24 cellular contexts compared by ENCODE assay signal in genomic region chr21:43312011-43312410, GRCh38.
A peak's percentile ranks its signal among the peaks of the same experiment; 100 is the strongest.
DNase-seq lines count a peak whose midpoint lies in the region; ATAC-seq, FAIRE-seq and TF ChIP-seq lines count a peak whose summit lies in the region.
"Had no signal": no experiment of that assay in that cellular context is flagged by ENCODE, and none has a peak within 500 bp of the region (broad histone marks: within the 10 kb centered on the region; RNA-seq: fewer than 3 reads in every experiment).

No MANE protein-coding gene starts in this region.

- no peak overlapping the region for H3K9ac ChIP-seq in HepG2 (ENCODE audit: insufficient read depth, low read depth, low read length)
- H3K9ac ChIP-seq in keratinocyte (ENCODE audit: control insufficient read depth, extremely low read depth, insufficient read depth, low read length), result no peak overlapping the region

- H3K36me3 ChIP-seq in HepG2 (replicated peaks in 1 of 2; ENCODE audit: control insufficient read depth in 1 of 2, insufficient read depth in 2 of 2, low read length in 2 of 2) (no peaks in the 10 kb centered on the region), right lobe of liver (no peaks in the 10 kb centered on the region), keratinocyte (ENCODE audit: control insufficient read depth in 2 of 2, extremely low read depth in 1 of 2, insufficient read depth in 2 of 2, low read length in 2 of 2) (no peaks in the 10 kb centered on the region)
- H3K36me3 ChIP-seq: gastrocnemius medialis, thoracic aorta had no signal

- H3K4me3 Mint-ChIP-seq in type B pancreatic cell, result peak overlapping the region; percentile 34
- H3K4me3 Mint-ChIP-seq: activated CD4-positive, alpha-beta memory T cell treated with anti-CD3 and anti-CD28 coated beads, Interleukin-2, amount 10 ng/mL, durations not matched to agents 7 days and 5 days; activated T-cell treated with anti-CD3 and anti-CD28 coated beads, Interleukin-2, amount 50 U/mL, for 24 hours had no signal

- no peaks in the 10 kb centered on the region for H3K27me3 Mint-ChIP-seq in type B pancreatic cell

- POLR2A ChIA-PET in HepG2 (lab: Yijun Ruan, JAX), result interaction anchor here (0.6 to 4.0 kb wide), 6 partner anchors 9 to 101 kb away, joined by 3 to 39 read pairs (median 7); no protein-coding TSS in a partner anchor

- dilution Hi-C loops in keratinocyte (cut with MboI; ENCODE audit: extremely low pct_ligation_motif_present, low sequenced_read_pairs), result no loop called here

- in situ Hi-C loops in HepG2 (cut with HindIII; ENCODE audit: extremely low pct_ligation_motif_present, low pct_unique_long_range_greater_than_20kb), result no loop called here

- TF ChIP-seq EP300 in HepG2 (IDR thresholded peaks at IDR 0.05; ENCODE audit: low read depth in 2 of 2, low read length in 2 of 2) (no peak), HepG2 (CRISPR knock-in tag; IDR thresholded peaks at IDR 0.05; ENCODE audit: borderline replicate concordance) (no peak)

- TF ChIP-seq POLR2A in HepG2 (IDR thresholded peaks at IDR 0.05; ENCODE audit: insufficient read depth in 1 of 2, low read depth in 2 of 2, low read length in 2 of 2), result no peak
- no peak for TF ChIP-seq POLR2A in right lobe of liver (IDR thresholded peaks at IDR 0.05)

- H3K4me3 ChIP-seq in HepG2 (replicated peaks in 1 of 3; ENCODE audit: insufficient read depth in 1 of 3, low read depth in 2 of 3, low read length in 3 of 3), result 0 out of 6 replicates have a peak overlapping the region, but pooled peaks of 1 of the 3 experiments have one; percentile 13
- H3K4me3 ChIP-seq in right lobe of liver, result no peak overlapping the region
- H3K4me3 ChIP-seq in keratinocyte (ENCODE audit: control insufficient read depth in 2 of 3, extremely low read depth in 1 of 3, insufficient read depth in 2 of 3, low read depth in 1 of 3, low read length in 3 of 3), result no peak overlapping the region
- H3K4me3 ChIP-seq: gastrocnemius medialis, K562, thoracic aorta had no signal

- DNase-seq in HepG2 (ENCODE audit: low spot score) (no peak), right lobe of liver (no peak), SW480 (ENCODE audit: low spot score) (peak; percentile 59), keratinocyte (ENCODE audit: low read depth, low spot score) (no peak), type B pancreatic cell (ENCODE audit: extremely low spot score, unreplicated experiment) (no peak), NCI-H1092 (lab: John Stamatoyannopoulos, UW) (no peak)
- DNase-seq: activated CD4-positive, alpha-beta memory T cell treated with anti-CD3 and anti-CD28 coated beads, Interleukin-2, amount 10 ng/mL, durations not matched to agents 7 days and 5 days; activated naive CD4-positive, alpha-beta T cell treated with Interleukin-2 at 50 U/mL for 16 hours; activated T-cell treated with anti-CD3 and anti-CD28 coated beads, Interleukin-2, amount 50 U/mL, for 24 hours; caudate nucleus; gastrocnemius medialis; GOT3; midbrain; MV-4-11; stimulated activated CD4-positive, alpha-beta T cell treated with anti-CD3 and anti-CD28 coated beads, Interleukin-1b, Interleukin-23, amount 100 ng/mL, for 48 hours; T-helper 1 cell had no signal

- H3K4me1 ChIP-seq in HepG2 (ENCODE audit: insufficient read depth, low read length), result peaks cover 49% of the 10 kb centered on the region
- peaks cover 0 to 8% (median 4%) of the 10 kb centered on the region in 4 donors for H3K4me1 ChIP-seq in right lobe of liver
- H3K4me1 ChIP-seq in keratinocyte (ENCODE audit: control insufficient read depth, extremely low read depth, insufficient read depth, low read length), result peaks cover 24% of the 10 kb centered on the region
- H3K4me1 ChIP-seq: gastrocnemius medialis had no signal

- CTCF ChIA-PET in HepG2 (lab: Yijun Ruan, JAX; ENCODE audit: low intra/inter-chr PET ratio, low total read pairs), result no interaction called here

- TF ChIP-seq CTCF in HepG2 (CRISPR knock-in tag; IDR thresholded peaks at IDR 0.05), result no peak
- no peak for TF ChIP-seq CTCF in right lobe of liver (IDR thresholded peaks at IDR 0.05)
- TF ChIP-seq CTCF in keratinocyte (optimal IDR thresholded peaks at IDR 0.05 in 1 of 3, IDR thresholded peaks at IDR 0.05 in 1 of 3, conservative IDR thresholded peaks at IDR 0.05 in 1 of 3; ENCODE audit: extremely low read depth in 1 of 3, insufficient read depth in 2 of 3, low read length in 3 of 3), result no peak
- no peak for TF ChIP-seq CTCF in type B pancreatic cell (conservative IDR thresholded peaks at IDR 0.05)

- H3K9me1 ChIP-seq in keratinocyte (ENCODE audit: control insufficient read depth, extremely low read depth, insufficient read depth, low read length), result no peaks in the 10 kb centered on the region

- H3K27ac Mint-ChIP-seq in type B pancreatic cell, result peak overlapping the region; percentile 30
- H3K27ac Mint-ChIP-seq: activated CD4-positive, alpha-beta memory T cell treated with anti-CD3 and anti-CD28 coated beads, Interleukin-2, amount 10 ng/mL, durations not matched to agents 7 days and 5 days; activated T-cell treated with anti-CD3 and anti-CD28 coated beads, Interleukin-2, amount 50 U/mL, for 24 hours had no signal

- H3K79me2 ChIP-seq in HepG2 (ENCODE audit: insufficient read depth, low read length), result no peaks in the 10 kb centered on the region
- H3K79me2 ChIP-seq in keratinocyte (ENCODE audit: control insufficient read depth, insufficient read depth, low read length), result no peaks in the 10 kb centered on the region

- WGBS in HepG2 (ENCODE audit: low lambda C conversion rate), result 5% methylated on average over 4 of the region's 4 CpGs
- 69% methylated on average over 4 of the region's 4 CpGs for WGBS in right lobe of liver (ENCODE audit: insufficient coverage, low coverage, low lambda C conversion rate, missing lambda C conversion rate)

- H3K4me2 ChIP-seq in HepG2 (ENCODE audit: low read depth, low read length), result peak overlapping the region; percentile 68
- peak overlapping the region; percentile 13 for H3K4me2 ChIP-seq in keratinocyte (ENCODE audit: control insufficient read depth, extremely low read depth, insufficient read depth, low read depth, low read length)

- peaks cover 11% of the 10 kb centered on the region for H3K4me1 Mint-ChIP-seq in type B pancreatic cell (ENCODE audit: unreplicated experiment)

- H3K9me3 ChIP-seq in HepG2 (ENCODE audit: low read length) (no peaks in the 10 kb centered on the region), right lobe of liver (no peaks in the 10 kb centered on the region), keratinocyte (ENCODE audit: control insufficient read depth, low read depth, low read length) (no peaks in the 10 kb centered on the region)
- H3K9me3 ChIP-seq: gastrocnemius medialis, thoracic aorta had no signal

- ATAC-seq in HepG2 (no peak), right lobe of liver (no peak), HG03571 (IDR thresholded peaks at IDR 0.05; ENCODE audit: unreplicated experiment) (no peak), HG02763 (IDR thresholded peaks at IDR 0.05; ENCODE audit: unreplicated experiment) (no peak)
- ATAC-seq: gastrocnemius medialis had no signal

- H2AFZ ChIP-seq in HepG2 (ENCODE audit: low read length), result no peak overlapping the region
- H2AFZ ChIP-seq in keratinocyte (ENCODE audit: control insufficient read depth, low read length), result no peak overlapping the region

- TF ChIP-seq RAD21 in HepG2 (CRISPR knock-in tag; IDR thresholded peaks at IDR 0.05), result no peak

- no peak overlapping the region for H3K27ac ChIP-seq in HepG2 (ENCODE audit: extremely low read length, insufficient read depth, low read length)
- H3K27ac ChIP-seq in right lobe of liver, result no peak overlapping the region
- no peak overlapping the region for H3K27ac ChIP-seq in keratinocyte (ENCODE audit: control insufficient read depth, insufficient read depth, low read length)
- H3K27ac ChIP-seq: C4-2B, epithelial cell of prostate, gastrocnemius medialis, thoracic aorta, VCaP had no signal

- intact Hi-C loops in HepG2 (cut with micrococcal nuclease; ENCODE audit: unreplicated experiment), result loop anchor here (5.0 kb wide), 1 partner anchor 335 kb away; no protein-coding TSS in a partner anchor
- intact Hi-C loops in right lobe of liver (cut with DNase I), result no loop called here

- H3K27me3 ChIP-seq in HepG2 (ENCODE audit: control insufficient read depth in 1 of 2, insufficient read depth in 2 of 2, low read length in 2 of 2), result no peaks in the 10 kb centered on the region
- no peaks in the 10 kb centered on the region for H3K27me3 ChIP-seq in right lobe of liver
- H3K27me3 ChIP-seq in keratinocyte (ENCODE audit: control insufficient read depth, extremely low read depth, insufficient read depth, low read length), result no peaks in the 10 kb centered on the region

- no peaks in the 10 kb centered on the region for H4K20me1 ChIP-seq in HepG2 (ENCODE audit: insufficient read depth, low read length)
- no peaks in the 10 kb centered on the region for H4K20me1 ChIP-seq in keratinocyte (ENCODE audit: control insufficient read depth, extremely low read depth, insufficient read depth, low read length)

- no TSS peak for BruUV-seq in HepG2 (replicated peaks; lab: Mats Ljungman, UMichigan)

- H3K36me3 Mint-ChIP-seq in type B pancreatic cell, result no peaks in the 10 kb centered on the region
- H3K36me3 Mint-ChIP-seq: stimulated activated memory B cell treated with anti-CD40 and anti-IgM and Interleukin-4, amounts not matched to agents 10 μg/mL and 1 μg/mL and 100 μg/mL, for 72 hours had no signal

- H3K9me3 Mint-ChIP-seq in type B pancreatic cell, result no peaks in the 10 kb centered on the region
- H3K9me3 Mint-ChIP-seq: activated CD4-positive, alpha-beta memory T cell treated with anti-CD3 and anti-CD28 coated beads, Interleukin-2, amount 10 ng/mL, durations not matched to agents 7 days and 5 days; activated T-cell treated with anti-CD3 and anti-CD28 coated beads, Interleukin-2, amount 50 U/mL, for 24 hours; stimulated activated memory B cell treated with anti-CD40 and anti-IgM and Interleukin-4, amounts not matched to agents 10 μg/mL and 1 μg/mL and 100 μg/mL, for 72 hours had no signal

- FAIRE-seq in HepG2 (lab: Jason Lieb, UNC), result no peak
- peak; percentile 9 for FAIRE-seq in keratinocyte (lab: Jason Lieb, UNC)
- FAIRE-seq: K562 had no signal

TF ChIP-seq in HepG2, 621 proteins besides CTCF, POLR2A, EP300 and RAD21:
- TF ChIP-seq IKZF4 (CRISPR knock-in tag; IDR thresholded peaks at IDR 0.05; ENCODE audit: borderline replicate concordance, low read depth, not compliant biosample characterization) (no peak), ZNF652 (CRISPR knock-in tag; IDR thresholded peaks at IDR 0.05; ENCODE audit: borderline replicate concordance, low read depth) (peak; percentile 87)
